Comparison of ENCODE assay signal across 8 cellular contexts in genomic region chr22:50274311-50274710, GRCh38. TPM values are rescaled to one million over a fixed set of nuclear protein-coding genes. Genes with fewer than 3 reads are reported as not detected.
DNase-seq lines count a peak whose midpoint lies in the region; ATAC-seq and TF ChIP-seq lines count a peak whose summit lies in the region.

No MANE protein-coding gene starts in this region.

- no peak overlapping the region for H3K27ac ChIP-seq in gastrocnemius medialis

- intact Hi-C loops in activated CD8-positive, alpha-beta T cell treated with anti-CD3 and anti-CD28 coated beads for 36 hours (cut with micrococcal nuclease), result loop anchor here (5.0 kb wide), 1 partner anchor 68 kb away; the partner anchor contains the start of gene PPP6R2
- intact Hi-C loops in gastrocnemius medialis (cut with DNase I; ENCODE audit: low total_unique reads), result loop anchor here (2.0 kb wide), 1 partner anchor 68 kb away; the partner anchor contains the start of gene PPP6R2

- H3K36me3 Mint-ChIP-seq in activated CD8-positive, alpha-beta T cell treated with anti-CD3 and anti-CD28 coated beads for 36 hours (ENCODE audit: low read depth), result no peaks in the 10 kb centered on the region

- no peak overlapping the region for H3K27ac Mint-ChIP-seq in activated CD8-positive, alpha-beta T cell treated with anti-CD3 and anti-CD28 coated beads for 36 hours

- H3K27me3 ChIP-seq in gastrocnemius medialis, result peaks cover 4 to 12% (median 7%) of the 10 kb centered on the region in 3 donors

- TF ChIP-seq POLR2A in gastrocnemius medialis (IDR thresholded peaks at IDR 0.05), result no peak

- POLR2A ChIA-PET in activated CD8-positive, alpha-beta T cell treated with anti-CD3 and anti-CD28 coated beads for 36 hours (lab: Charles Lee), result no interaction called here

- TF ChIP-seq CTCF in activated CD8-positive, alpha-beta T cell treated with anti-CD3 and anti-CD28 coated beads for 36 hours (IDR thresholded peaks at IDR 0.05), result no peak
- TF ChIP-seq CTCF in gastrocnemius medialis (IDR thresholded peaks at IDR 0.05 in 4 of 5, conservative IDR thresholded peaks at IDR 0.05 in 1 of 5), result peak in 3 of 5 experiments; percentile 27 to 34 (median 32)

- ATAC-seq in activated CD8-positive, alpha-beta T cell treated with anti-CD3 and anti-CD28 coated beads for 36 hours, result peak; percentile 20
- ATAC-seq in gastrocnemius medialis, result peak; percentile 28 to 68

- H3K9me3 Mint-ChIP-seq in activated CD8-positive, alpha-beta T cell treated with anti-CD3 and anti-CD28 coated beads for 36 hours, result no peaks in the 10 kb centered on the region

- peaks cover 0 to under 1% of the 10 kb centered on the region in 2 donors for H3K36me3 ChIP-seq in gastrocnemius medialis

- H3K27me3 Mint-ChIP-seq in activated CD8-positive, alpha-beta T cell treated with anti-CD3 and anti-CD28 coated beads for 36 hours, result peaks cover 9% of the 10 kb centered on the region

- DNase-seq in SHP77 (lab: John Stamatoyannopoulos, UW) (peak; percentile 42 to 58), SHP77 treated with DMSO at 0.1 percent for 48 hours (lab: John Stamatoyannopoulos, UW) (no peak), NCI-H1105 (lab: John Stamatoyannopoulos, UW) (peak; percentile 13), globus pallidus (ENCODE audit: low spot score) (peak; percentile 49), gastrocnemius medialis (peak in 1 of 2 donors; percentile 64), GOT3 (lab: John Stamatoyannopoulos, UW) (no peak), NCI-H2029 (lab: John Stamatoyannopoulos, UW) (no peak)
- peak; percentile 69 for DNase-seq in activated CD8-positive, alpha-beta T cell treated with anti-CD3 and anti-CD28 coated beads for 36 hours

- peaks cover 12 to 25% of the 10 kb centered on the region in 2 donors for H3K4me1 ChIP-seq in gastrocnemius medialis

- no peak overlapping the region for H3K4me3 Mint-ChIP-seq in activated CD8-positive, alpha-beta T cell treated with anti-CD3 and anti-CD28 coated beads for 36 hours

- CTCF ChIA-PET in activated CD8-positive, alpha-beta T cell treated with anti-CD3 and anti-CD28 coated beads for 36 hours (lab: Charles Lee), result interaction anchor here (0.7 to 6.1 kb wide), 4 partner anchors 30 to 67 kb away, joined by 3 to 44 read pairs (median 13); partner anchors contain the start of gene DENND6B

- in situ Hi-C loops in gastrocnemius medialis (cut with MboI; ENCODE audit: low sequenced_read_pairs in 4 of 4), result loop anchor here in 2 of 4 donors (10.0 kb wide), 1 partner anchor 50 kb away; the partner anchor contains the start of gene DENND6B (in 2 of the 2)

- H3K9me3 ChIP-seq in gastrocnemius medialis, result no peaks in the 10 kb centered on the region

- peaks cover 4% of the 10 kb centered on the region for H3K4me1 Mint-ChIP-seq in activated CD8-positive, alpha-beta T cell treated with anti-CD3 and anti-CD28 coated beads for 36 hours (ENCODE audit: low read depth)

- no peak overlapping the region for H3K4me3 ChIP-seq in gastrocnemius medialis

RNA-seq across cellular contexts. Expression of gene MAPK11, which starts 4.1 kb away (rescaled TPM):
- 1 to 10 TPM; 5.9 to 6.2 TPM for total RNA-seq in activated CD8-positive, alpha-beta T cell treated with anti-CD3 and anti-CD28 coated beads for 36 hours
- total RNA-seq in gastrocnemius medialis, result 1 to 10 TPM; 1.8 to 4.2 (median 3.4) TPM

RNA-seq across cellular contexts. Expression of gene MAPK12, which starts 12.8 kb away (rescaled TPM):
- total RNA-seq in activated CD8-positive, alpha-beta T cell treated with anti-CD3 and anti-CD28 coated beads for 36 hours, result 1 to 10 TPM; 7.9 to 9.2 TPM
- total RNA-seq in gastrocnemius medialis, result 100 to 1,000 TPM; 126 to 290 (median 219) TPM

RNA-seq across cellular contexts. Expression of gene HDAC10, which starts 23.2 kb away (rescaled TPM):
- total RNA-seq in activated CD8-positive, alpha-beta T cell treated with anti-CD3 and anti-CD28 coated beads for 36 hours, result 10 to 100 TPM; 43.0 to 44.3 TPM
- 10 to 100 TPM in 2 of 4 donors, 1 to 10 TPM in 2; 4.1 to 24.9 (median 8.6) TPM for total RNA-seq in gastrocnemius medialis

RNA-seq across cellular contexts. Expression of gene TUBGCP6, which starts 29.5 kb away (rescaled TPM):
- 10 to 100 TPM; 44.8 to 47.2 TPM for total RNA-seq in activated CD8-positive, alpha-beta T cell treated with anti-CD3 and anti-CD28 coated beads for 36 hours
- 10 to 100 TPM; 18.7 to 27.4 (median 19.2) TPM for total RNA-seq in gastrocnemius medialis

RNA-seq across cellular contexts. Expression of gene PLXNB2, which starts 33.1 kb away (rescaled TPM):
- 10 to 100 TPM; 22.1 to 26.4 TPM for total RNA-seq in activated CD8-positive, alpha-beta T cell treated with anti-CD3 and anti-CD28 coated beads for 36 hours
- total RNA-seq in gastrocnemius medialis, result 10 to 100 TPM in 1 of 4 donors, 1 to 10 TPM in 3; 8.0 to 11.8 (median 9.0) TPM

Comparison
In these comparisons a context has a peak if more than half of its experiments do, and no peak if none do; other contexts are left out.
1. DNase-seq: peak in SHP77 (2 of 2), NCI-H1105 (single experiment), activated CD8-positive, alpha-beta T cell treated with anti-CD3 and anti-CD28 coated beads for 36 hours (single experiment) and globus pallidus (single experiment); none in SHP77 treated with DMSO at 0.1 percent for 48 hours (single experiment), GOT3 (single experiment) and NCI-H2029 (single experiment).
2. RNA of gene MAPK12, which starts 12.8 kb away (total RNA-seq): 126 to 290 TPM in gastrocnemius medialis; 7.9 to 9.2 TPM in activated CD8-positive, alpha-beta T cell treated with anti-CD3 and anti-CD28 coated beads for 36 hours; every median in the first group is over 10 times any median in the second.